8 cellular contexts compared by ENCODE assay signal in the genomic region with DNA sequence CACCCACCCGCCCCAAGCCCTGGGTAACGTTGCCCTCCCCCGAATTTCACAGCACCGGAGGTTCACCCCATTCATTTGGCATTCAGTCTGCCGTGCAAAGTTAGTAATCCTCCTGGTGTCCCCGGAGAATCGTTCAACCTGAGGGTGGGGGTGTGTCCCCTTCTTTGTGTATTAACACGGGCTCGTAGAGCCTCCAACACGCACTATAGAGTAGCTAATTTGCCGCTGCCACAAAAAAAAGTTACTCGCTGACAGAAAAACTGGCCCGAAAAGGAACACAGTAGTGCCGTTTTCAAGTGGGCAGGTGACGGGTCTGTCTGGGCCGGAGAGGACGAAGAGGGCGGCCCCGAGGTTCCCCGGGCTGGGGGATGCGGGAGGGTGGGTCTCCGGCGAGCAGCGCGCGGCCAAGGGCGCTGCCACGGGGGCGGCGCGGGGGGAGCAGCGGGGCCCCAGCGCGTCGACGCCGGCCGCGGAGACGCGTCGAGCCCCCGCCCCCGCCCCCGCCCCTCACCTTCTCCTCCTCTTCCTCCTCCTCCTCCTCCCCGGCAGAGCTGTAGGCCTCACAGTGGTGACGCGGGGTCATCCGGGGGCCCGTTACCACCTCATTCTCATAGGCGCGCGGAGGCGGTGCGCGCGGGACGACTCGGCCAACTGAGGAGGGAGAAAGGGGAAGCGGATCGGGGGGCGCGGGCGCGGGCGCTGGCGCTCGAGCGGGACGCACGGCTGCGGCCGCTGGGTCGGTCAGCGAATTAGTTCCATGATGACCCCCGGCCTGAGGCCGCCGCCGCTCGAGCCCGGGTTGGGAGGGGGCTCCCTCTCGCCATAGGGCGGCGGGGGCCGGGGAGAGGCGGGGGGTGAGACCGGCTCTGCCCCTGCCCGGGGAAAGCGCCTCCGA. TPM values are rescaled to one million over a fixed set of nuclear protein-coding genes. Genes with fewer than 3 reads are reported as not detected.
DNase-seq lines count a peak whose midpoint lies in the region; ATAC-seq, FAIRE-seq and TF ChIP-seq lines count a peak whose summit lies in the region.

No MANE protein-coding gene starts in this region.

- peak overlapping the region; percentile 98 for H3K27ac ChIP-seq in ectodermal cell (ENCODE audit: insufficient read depth, low read depth, low read length, poor library complexity, severe bottlenecking)

- no peak overlapping the region for H3K27ac Mint-ChIP-seq in memory B cell

- no peaks in the 10 kb centered on the region for H3K36me3 Mint-ChIP-seq in memory B cell

- H3K4me1 Mint-ChIP-seq in memory B cell, result peaks cover 23% of the 10 kb centered on the region

- no peaks in the 10 kb centered on the region for H3K27me3 ChIP-seq in ectodermal cell (ENCODE audit: control insufficient read depth, insufficient read depth, low read length, poor library complexity, severe bottlenecking)

- 0% methylated on average over 87 to 89 of the region's 90 CpGs for WGBS in ectodermal cell, 2 experiments

- H3K4me1 ChIP-seq in ectodermal cell (ENCODE audit: control insufficient read depth, insufficient read depth, low read length), result peaks cover 12% of the 10 kb centered on the region

- peak overlapping the region; percentile 81 for H3K4me3 ChIP-seq in ectodermal cell (ENCODE audit: insufficient read depth, low read depth, low read length)

- H3K9me3 ChIP-seq in ectodermal cell (ENCODE audit: control insufficient read depth, low read length), result no peaks in the 10 kb centered on the region

- no peaks in the 10 kb centered on the region for H3K9me3 Mint-ChIP-seq in memory B cell

- no peaks in the 10 kb centered on the region for H3K36me3 ChIP-seq in ectodermal cell (ENCODE audit: control insufficient read depth, insufficient read depth, low read length)

- peak overlapping the region; percentile 90 for H3K4me3 Mint-ChIP-seq in memory B cell

- ATAC-seq in HG02610 (IDR thresholded peaks at IDR 0.05; ENCODE audit: unreplicated experiment) (peak; percentile 57), memory B cell (ENCODE audit: low read depth) (peak; percentile 65)

- no peak for TF ChIP-seq POLR2A in GM12892 (IDR thresholded peaks at IDR 0.05; ENCODE audit: low read depth, low read length)

- DNase-seq in GM12892 (ENCODE audit: insufficient read length) (peak; percentile 57), NCI-H146 treated with DMSO at 0.1 percent for 48 hours (lab: John Stamatoyannopoulos, UW; ENCODE audit: unreplicated experiment) (peak; percentile 27), memory B cell (ENCODE audit: low spot score in 2 of 2) (peak; percentile 82), NCI-H187 treated with DMSO at 0.1 percent for 48 hours (lab: John Stamatoyannopoulos, UW) (no peak)
- peak; percentile 75 to 79 for DNase-seq in activated CD4-positive, alpha-beta T cell treated with anti-CD3 and anti-CD28 coated beads, Interleukin-2, amount 50 U/mL, for 48 hours
- peak; percentile 48 for DNase-seq in stimulated activated CD8-positive, alpha-beta memory T cell treated with anti-CD3 and anti-CD28 coated beads, Interleukin-12 subunit alpha, Interleukin-12 subunit beta, amount 100 ng/mL, for 24 hours (ENCODE audit: extremely low read depth)

- peak; percentile 64 for FAIRE-seq in GM12892 (lab: Jason Lieb, UNC)

- H3K27me3 Mint-ChIP-seq in memory B cell, result no peaks in the 10 kb centered on the region

RNA-seq across cellular contexts. Expression of gene CCNI, which starts 0.6 kb away (rescaled TPM):
- polyA plus RNA-seq in GM12892 (2012; ENCODE audit: missing spikeins), result 122 TPM
- 432 TPM for polyA plus RNA-seq in ectodermal cell (2013, experiment 1 of 4)
- polyA plus RNA-seq in ectodermal cell (2013, experiment 2 of 4), result 493 TPM
- polyA plus RNA-seq in ectodermal cell (2013, experiment 3 of 4), result 351 TPM
- 387 TPM for polyA plus RNA-seq in ectodermal cell (2013, experiment 4 of 4)
